ENCODE assay signal across 8 cellular contexts in the genomic region with DNA sequence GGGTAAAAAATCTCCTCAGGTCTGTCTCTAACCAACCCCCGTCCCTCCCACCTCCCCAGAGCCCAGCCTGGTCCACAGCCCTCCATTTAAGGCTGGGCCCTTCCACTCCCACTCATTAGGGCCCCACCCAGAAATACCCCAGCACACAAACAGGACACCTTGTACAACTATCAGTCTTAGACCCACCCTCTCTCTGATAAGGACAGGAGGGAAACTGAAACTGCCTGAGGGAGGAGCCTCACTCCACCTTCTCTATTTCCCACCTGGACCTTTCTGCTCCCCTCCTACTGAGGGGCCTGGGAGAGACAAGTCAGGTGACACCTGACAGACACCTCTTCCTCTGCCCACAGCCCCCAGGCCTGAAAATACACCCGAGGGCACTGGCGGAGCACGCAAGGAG.
DNase-seq lines count a peak whose midpoint lies in the region; ATAC-seq, FAIRE-seq and TF ChIP-seq lines count a peak whose summit lies in the region.

No MANE protein-coding gene starts in this region.

- H2AFZ ChIP-seq in GM12878 (ENCODE audit: control insufficient read depth, low read depth, low read length) = no peak overlapping the region; the same call in 1 of the 2 replicates

- POLR2A ChIA-PET in GM12878 (lab: Charles Lee) = no interaction called here

- no peak overlapping the region for H3K27ac ChIP-seq in GM12878 (ENCODE audit: control insufficient read depth, insufficient read depth)
- peak overlapping the region in 1 of 2 donors; percentile 45 for H3K27ac ChIP-seq in ovary
- no peak overlapping the region for H3K27ac ChIP-seq in vagina

- FAIRE-seq in GM12878 (lab: Jason Lieb, UNC) = no peak

- peak overlapping the region; percentile 95 for H3K4me2 ChIP-seq in GM12878 (ENCODE audit: control insufficient read depth, insufficient read depth)

- in situ Hi-C loops in GM12878 (cut with MboI) = no loop called here

- H3K9me3 ChIP-seq in GM12878 (replicated peaks; ENCODE audit: control insufficient read depth, insufficient read depth, low read length) = no peaks in the 10 kb centered on the region
- no peaks in the 10 kb centered on the region for H3K9me3 ChIP-seq in ovary
- H3K9me3 ChIP-seq in vagina = no peaks in the 10 kb centered on the region

- TF ChIP-seq CTCF in GM12878 (IDR thresholded peaks at IDR 0.05 in 2 of 3, conservative IDR thresholded peaks at IDR 0.05 in 1 of 3; ENCODE audit: control insufficient read depth in 2 of 3, extremely low read depth in 1 of 3, insufficient read depth in 1 of 3, low read depth in 3 of 3, low read length in 3 of 3) (no peak), ovary (IDR thresholded peaks at IDR 0.05) (no peak), vagina (IDR thresholded peaks at IDR 0.05) (no peak)

- DNase-seq in GM12878 (ENCODE audit: low read depth, low spot score) (no peak), ovary (no peak), vagina (ENCODE audit: extremely low spot score in 2 of 2) (no peak), NCI-H2107 (lab: John Stamatoyannopoulos, UW) (no peak), NOMO-1 treated with DMSO at 0.1 percent for 48 hours (lab: John Stamatoyannopoulos, UW; ENCODE audit: unreplicated experiment) (no peak), inferior parietal cortex (ENCODE audit: extremely low spot score) (no peak)

- H3K4me1 ChIP-seq in GM12878 (ENCODE audit: control insufficient read depth, insufficient read depth, low read length) (peaks cover 22% of the 10 kb centered on the region), ovary (ENCODE audit: insufficient read depth) (peaks cover 22% of the 10 kb centered on the region), vagina (peaks cover 28% of the 10 kb centered on the region)

- intact Hi-C loops in GM12878 (cut with micrococcal nuclease; ENCODE audit: unreplicated experiment) = loop anchor here (10.0 kb wide), 1 partner anchor 139 kb away; no protein-coding TSS in a partner anchor
- intact Hi-C loops in ovary (cut with DNase I) = loop anchor here in 1 of 4 donors (10.0 kb wide), 1 partner anchor 109 kb away; no protein-coding TSS in a partner anchor
- intact Hi-C loops in vagina (cut with DNase I) = no loop called here

- RAD21 ChIA-PET in GM12878 (lab: Charles Lee; ENCODE audit: unreplicated experiment) = no interaction called here

- H3K36me3 ChIP-seq in GM12878 (ENCODE audit: control insufficient read depth in 2 of 2, insufficient read depth in 2 of 2, low read length in 1 of 2) = no peaks in the 10 kb centered on the region
- H3K36me3 ChIP-seq in ovary = no peaks in the 10 kb centered on the region
- no peaks in the 10 kb centered on the region for H3K36me3 ChIP-seq in vagina

- SMC1A ChIA-PET in GM12878 (lab: Charles Lee; ENCODE audit: uncharacterized antibody, unreplicated experiment) = interaction anchor here (1.2 to 8.4 kb wide), 3 partner anchors 13 to 104 kb away, joined by 4 to 82 read pairs (median 58); no protein-coding TSS in a partner anchor

- CTCF ChIA-PET in GM12878 (lab: Yijun Ruan, JAX) = interaction anchor here (1.0 kb wide), 1 partner anchor 9 kb away, joined by 4 read pairs; no protein-coding TSS in a partner anchor

- TF ChIP-seq RAD21 in GM12878 (IDR thresholded peaks at IDR 0.05; ENCODE audit: insufficient read depth, low read depth, low read length) = no peak

- no peak overlapping the region for H3K4me3 ChIP-seq in GM12878
- H3K4me3 ChIP-seq in ovary = peak overlapping the region; percentile 40
- H3K4me3 ChIP-seq in vagina = peak overlapping the region in 1 of 2 donors; percentile 49

- no TSS peak for BruUV-seq in GM12878 (replicated peaks; lab: Mats Ljungman, UMichigan)

- no peak for TF ChIP-seq EP300 in GM12878 (IDR thresholded peaks at IDR 0.05; ENCODE audit: borderline replicate concordance in 1 of 2, control insufficient read depth in 1 of 2, low read depth in 2 of 2, low read length in 2 of 2)
- TF ChIP-seq EP300 in ovary (IDR thresholded peaks at IDR 0.05) = no peak

- TF ChIP-seq POLR2A in GM12878 (IDR thresholded peaks at IDR 0.05; ENCODE audit: low read depth, low read length) (no peak), ovary (IDR thresholded peaks at IDR 0.05) (no peak), vagina (IDR thresholded peaks at IDR 0.05) (no peak)

- H3K9ac ChIP-seq in GM12878 (ENCODE audit: control insufficient read depth, insufficient read depth, low read length) = no peak overlapping the region

- no peaks in the 10 kb centered on the region for H4K20me1 ChIP-seq in GM12878 (ENCODE audit: control insufficient read depth, insufficient read depth)

- ATAC-seq in GM19043 (IDR thresholded peaks at IDR 0.05; ENCODE audit: low read depth, unreplicated experiment) = peak; percentile 43
- peak; percentile 63 for ATAC-seq in HG02938 (IDR thresholded peaks at IDR 0.05; ENCODE audit: unreplicated experiment)
- peak; percentile 54 for ATAC-seq in GM12878

- 24% methylated on average over 4 of the region's 4 CpGs for WGBS in GM12878 (ENCODE audit: insufficient coverage, insufficient replicate concordance, low lambda C conversion rate, missing lambda C conversion rate)
- 68 to 78% (median 70%) methylated on average over 4 of the region's 4 CpGs for WGBS in ovary, 3 donors

- H3K79me2 ChIP-seq in GM12878 (ENCODE audit: control insufficient read depth, insufficient read depth, low read length) = no peaks in the 10 kb centered on the region

- H3K27me3 ChIP-seq in GM12878 (replicated peaks in 1 of 2; ENCODE audit: control insufficient read depth in 2 of 2, insufficient read depth in 2 of 2, low read length in 1 of 2) (peaks cover 12 to 13% of the 10 kb centered on the region in 2 experiments), ovary (no peaks in the 10 kb centered on the region), vagina (no peaks in the 10 kb centered on the region)

TF ChIP-seq in GM12878, 131 proteins besides CTCF, POLR2A, EP300 and RAD21:
- TF ChIP-seq IKZF1 (conservative IDR thresholded peaks at IDR 0.05) = no peak
- TF ChIP-seq TAF1 (IDR thresholded peaks at IDR 0.05; ENCODE audit: borderline replicate concordance, low read depth, low read length) = no peak
- 0 out of 2 replicates have a peak, but pooled peaks have one; percentile 24 for TF ChIP-seq EED (IDR thresholded peaks at IDR 0.05; ENCODE audit: low read depth)
- no peak for TF ChIP-seq CEBPZ (IDR thresholded peaks at IDR 0.05; ENCODE audit: low read depth, low read length)
